ENCODE assay signal across 15 cellular contexts in the genomic region with DNA sequence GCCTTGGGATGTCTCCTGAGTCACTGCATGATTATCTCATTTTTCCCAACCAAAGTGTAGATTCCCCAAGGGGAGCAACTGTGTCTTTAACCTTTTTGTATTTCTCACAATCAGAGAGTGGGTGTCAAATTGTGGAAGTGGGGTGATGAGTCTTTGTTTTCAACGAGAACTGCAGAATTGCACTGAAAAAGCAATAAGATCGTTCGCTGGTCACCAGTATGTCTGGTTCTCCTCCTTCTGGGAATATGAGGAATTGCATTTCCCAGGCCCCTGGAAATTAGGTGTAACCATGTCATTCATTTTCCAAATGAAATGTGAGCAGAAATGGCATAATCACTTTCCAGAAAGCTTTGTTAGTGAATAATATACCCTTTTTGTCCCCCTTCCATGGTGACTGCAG.
A peak's percentile ranks its signal among the peaks of the same experiment; 100 is the strongest.
DNase-seq lines count a peak whose midpoint lies in the region; ATAC-seq and TF ChIP-seq lines count a peak whose summit lies in the region.
"Had no signal": no experiment of that assay in that cellular context is flagged by ENCODE, and none has a peak within 500 bp of the region (broad histone marks: within the 10 kb centered on the region; RNA-seq: fewer than 3 reads in every experiment).

No MANE protein-coding gene starts in this region.

- peak; percentile 1 for DNase-seq in NCI-H82 (lab: John Stamatoyannopoulos, UW)
- no peak for DNase-seq in NCI-H82 treated with DMSO at 0.1 percent for 48 hours (lab: John Stamatoyannopoulos, UW; ENCODE audit: unreplicated experiment)
- DNase-seq in astrocyte of the cerebellum (ENCODE audit: low read depth): no peak
- peak; percentile 47 for DNase-seq in iPS-NIHi7 (ENCODE audit: extremely low spot score)
- DNase-seq in superior temporal gyrus (ENCODE audit: extremely low spot score): peak; percentile 32
- DNase-seq in NCI-H345 (lab: John Stamatoyannopoulos, UW): no peak
- no peak for DNase-seq in left lung
- DNase-seq: activated CD8-positive, alpha-beta T cell treated with anti-CD3 and anti-CD28 coated beads for 36 hours; activated effector memory CD4-positive, alpha-beta T cell treated with anti-CD3 and anti-CD28 coated beads, Interleukin-2, amount 50 U/mL, for 16 hours; DMS79; transverse colon had no signal

- H3K9me3 ChIP-seq in left lung: no peaks in the 10 kb centered on the region
- H3K9me3 ChIP-seq: A549, transverse colon had no signal

- intact Hi-C loops in left lung (cut with DNase I): no loop called here

- H3K36me3 ChIP-seq in left lung: no peaks in the 10 kb centered on the region
- H3K36me3 ChIP-seq: transverse colon had no signal

- peak; percentile 57 for TF ChIP-seq CTCF in astrocyte of the cerebellum (IDR thresholded peaks at IDR 0.05; ENCODE audit: low read depth, low read length, missing control alignments)
- no peak for TF ChIP-seq CTCF in left lung (IDR thresholded peaks at IDR 0.05)

- no peaks in the 10 kb centered on the region for H3K4me1 ChIP-seq in left lung
- H3K4me1 ChIP-seq: A549, transverse colon had no signal

- no peak overlapping the region for H3K27ac ChIP-seq in left lung
- H3K27ac ChIP-seq: A549, KMS-11, transverse colon had no signal

- ATAC-seq in HG03457 (IDR thresholded peaks at IDR 0.05; ENCODE audit: unreplicated experiment) (no peak), left lung (no peak)
- ATAC-seq: A549; activated CD8-positive, alpha-beta T cell treated with anti-CD3 and anti-CD28 coated beads for 36 hours; GM12878 had no signal

- H3K4me3 ChIP-seq in astrocyte of the cerebellum (ENCODE audit: low read depth, low read length) (no peak overlapping the region), left lung (no peak overlapping the region)
- H3K4me3 ChIP-seq: A549, GM12878, transverse colon had no signal

- in situ Hi-C loops in astrocyte of the cerebellum (cut with HindIII; ENCODE audit: low sequenced_read_pairs): no loop called here

- no peaks in the 10 kb centered on the region for H3K27me3 ChIP-seq in left lung
- H3K27me3 ChIP-seq: transverse colon had no signal

Comparison
In these comparisons a context has a peak if more than half of its experiments do, and no peak if none do; other contexts are left out.
1. DNase-seq: peak in NCI-H82 (single experiment), iPS-NIHi7 (single experiment) and superior temporal gyrus (single experiment); none in NCI-H82 treated with DMSO at 0.1 percent for 48 hours (single experiment), astrocyte of the cerebellum (single experiment), NCI-H345 (single experiment) and left lung (0 of 2).